Comparison of ENCODE assay signal across 18 cellular contexts in genomic region chr7:117446220-117446815, GRCh38. TPM values are rescaled to one million over a fixed set of nuclear protein-coding genes. Genes with fewer than 3 reads are reported as not detected.
DNase-seq lines count a peak whose midpoint lies in the region; ATAC-seq and TF ChIP-seq lines count a peak whose summit lies in the region.
"Had no signal": no experiment of that assay in that cellular context is flagged by ENCODE, and none has a peak within 500 bp of the region (broad histone marks: within the 10 kb centered on the region; RNA-seq: fewer than 3 reads in every experiment).

No MANE protein-coding gene starts in this region.

- no peak for TF ChIP-seq CTCF in Calu3 (IDR thresholded peaks at IDR 0.05; ENCODE audit: unreplicated experiment)
- TF ChIP-seq CTCF in body of pancreas (IDR thresholded peaks at IDR 0.05): no peak
- no peak for TF ChIP-seq CTCF in testis (IDR thresholded peaks at IDR 0.05)

- H3K4me3 ChIP-seq in body of pancreas (no peak overlapping the region), testis (no peak overlapping the region)
- H3K4me3 ChIP-seq: A549, BLaER1, GM12878 had no signal

- H3K27ac ChIP-seq in body of pancreas: peak overlapping the region in 3 of 4 donors; percentile 59 to 67 (median 63)
- H3K27ac ChIP-seq in testis: peak overlapping the region; percentile 9 to 33
- H3K27ac ChIP-seq: 22Rv1, A549, BLaER1 had no signal

- no TSS peak for BruUV-seq in Calu3 (replicated peaks; lab: Mats Ljungman, UMichigan)

- H3K4me1 ChIP-seq in body of pancreas (peaks cover 10% of the 10 kb centered on the region), testis (no peaks in the 10 kb centered on the region)
- H3K4me1 ChIP-seq: A549, BE2C, BLaER1 had no signal

- ATAC-seq in body of pancreas: peak; percentile 87
- ATAC-seq: A549, GM12878 had no signal

- peak; percentile 47 for DNase-seq in Calu3
- DNase-seq in body of pancreas: peak in 1 of 4 donors; percentile 10
- no peak for DNase-seq in testis
- DNase-seq in GF-D8 (lab: John Stamatoyannopoulos, UW): no peak
- DNase-seq in immature natural killer cell: no peak
- DNase-seq: BE2C; C1 segment of cervical spinal cord; CD4-positive, alpha-beta memory T cell; CD4-positive, CD25-positive, alpha-beta regulatory T cell; CD8-positive, alpha-beta memory T cell; COR-L47; DMS79 treated with DMSO at 0.1 percent for 48 hours had no signal

- no peaks in the 10 kb centered on the region for H3K27me3 ChIP-seq in body of pancreas
- H3K27me3 ChIP-seq in testis: no peaks in the 10 kb centered on the region
- H3K27me3 ChIP-seq: BE2C, BLaER1 had no signal

- H3K27ac Mint-ChIP-seq in Calu3 (ENCODE audit: unreplicated experiment): peak overlapping the region; percentile 97
- H3K27ac Mint-ChIP-seq in immature natural killer cell: no peak overlapping the region
- H3K27ac Mint-ChIP-seq: CD14-positive monocyte; CD4-positive, alpha-beta memory T cell; CD8-positive, alpha-beta memory T cell had no signal

- H3K9me3 Mint-ChIP-seq in Calu3 (ENCODE audit: low read depth, unreplicated experiment) (peaks cover 11% of the 10 kb centered on the region), immature natural killer cell (peaks cover 2 to 20% (median 9%) of the 10 kb centered on the region in 6 donors)

- CTCF ChIA-PET in Calu3 (lab: Charles Lee): interaction anchor here (0.6 to 2.8 kb wide), 6 partner anchors 11 to 74 kb away, joined by 3 to 16 read pairs (median 4); no protein-coding TSS in a partner anchor

- peaks cover 72% of the 10 kb centered on the region for H3K4me1 Mint-ChIP-seq in Calu3 (ENCODE audit: low read depth, unreplicated experiment)
- no peaks in the 10 kb centered on the region for H3K4me1 Mint-ChIP-seq in immature natural killer cell
- H3K4me1 Mint-ChIP-seq: CD14-positive monocyte; CD4-positive, alpha-beta memory T cell; CD4-positive, CD25-positive, alpha-beta regulatory T cell; CD8-positive, alpha-beta memory T cell had no signal

- H3K27me3 Mint-ChIP-seq in Calu3 (ENCODE audit: unreplicated experiment) (no peaks in the 10 kb centered on the region), immature natural killer cell (ENCODE audit: low read depth in 3 of 3) (peaks cover 0 to 2% (median 2%) of the 10 kb centered on the region in 3 donors)
- H3K27me3 Mint-ChIP-seq: CD4-positive, alpha-beta memory T cell; CD4-positive, CD25-positive, alpha-beta regulatory T cell; CD8-positive, alpha-beta memory T cell had no signal

- H3K36me3 Mint-ChIP-seq in Calu3 (ENCODE audit: insufficient read depth, unreplicated experiment): peaks cover 19% of the 10 kb centered on the region
- H3K36me3 Mint-ChIP-seq in immature natural killer cell: no peaks in the 10 kb centered on the region
- H3K36me3 Mint-ChIP-seq: CD14-positive monocyte; CD4-positive, alpha-beta memory T cell; CD4-positive, CD25-positive, alpha-beta regulatory T cell; CD8-positive, alpha-beta memory T cell had no signal

- H3K36me3 ChIP-seq in body of pancreas (replicated peaks in 1 of 2; ENCODE audit: insufficient read depth in 1 of 2, low read depth in 2 of 2) (no peaks in the 10 kb centered on the region), testis (ENCODE audit: low read depth, missing control alignments) (no peaks in the 10 kb centered on the region)
- H3K36me3 ChIP-seq: BE2C, BLaER1 had no signal

- H3K9me3 ChIP-seq in body of pancreas (no peaks in the 10 kb centered on the region), testis (no peaks in the 10 kb centered on the region)
- H3K9me3 ChIP-seq: A549, BE2C, BLaER1 had no signal

- TF ChIP-seq POLR2A in body of pancreas (IDR thresholded peaks at IDR 0.05) (peak in 1 of 3 donors; percentile 9), testis (IDR thresholded peaks at IDR 0.05) (no peak)

- H3K4me3 Mint-ChIP-seq in Calu3 (ENCODE audit: low read depth, unreplicated experiment) (peak overlapping the region; percentile 20), immature natural killer cell (no peak overlapping the region)
- H3K4me3 Mint-ChIP-seq: CD14-positive monocyte; CD4-positive, alpha-beta memory T cell; CD4-positive, CD25-positive, alpha-beta regulatory T cell; CD8-positive, alpha-beta memory T cell had no signal

- intact Hi-C loops in Calu3 (cut with micrococcal nuclease; ENCODE audit: unreplicated experiment): loop anchor here (1.0 to 2.0 kb wide), 2 partner anchors 30 to 44 kb away; no protein-coding TSS in a partner anchor
- intact Hi-C loops in body of pancreas (cut with DNase I): no loop called here
- intact Hi-C loops in testis (cut with DNase I; ENCODE audit: low total_unique reads): no loop called here

- 24 to 29% methylated on average over 4 of the region's 4 CpGs for WGBS in body of pancreas, 2 donors
- 55 to 60% methylated on average over 4 of the region's 4 CpGs for WGBS in testis, 2 donors

RNA-seq across cellular contexts. Expression of gene ASZ1, which starts 19.0 kb away (rescaled TPM):
- total RNA-seq in Calu3 (2022): not detected in 2 replicates
- total RNA-seq in body of pancreas: not detected
- total RNA-seq in testis: 10 to 100 TPM; 18.1 to 27.6 TPM
- 18.4 TPM for polyA plus RNA-seq in testis (ENCODE audit: insufficient read depth, low read depth, low replicate concordance)
- not detected for polyA plus RNA-seq in immature natural killer cell
- total RNA-seq: A172; CD4-positive, alpha-beta memory T cell; CD4-positive, CD25-positive, alpha-beta regulatory T cell; CD8-positive, alpha-beta memory T cell had no signal
- polyA plus RNA-seq: A549; CD14-positive monocyte; CD4-positive, alpha-beta memory T cell; CD4-positive, CD25-positive, alpha-beta regulatory T cell; CD8-positive, alpha-beta memory T cell had no signal

RNA-seq across cellular contexts. Expression of gene CFTR, which starts 33.5 kb away (rescaled TPM):
- total RNA-seq in Calu3 (2022): 267 and 502 TPM in 2 replicates
- 100 to 1,000 TPM; 251 to 329 TPM for total RNA-seq in body of pancreas
- 1 to 10 TPM; 5.1 TPM for total RNA-seq in testis
- 6.9 TPM for polyA plus RNA-seq in testis (ENCODE audit: insufficient read depth, low read depth, low replicate concordance)
- polyA plus RNA-seq in immature natural killer cell: not detected
- total RNA-seq: A172; CD4-positive, alpha-beta memory T cell; CD4-positive, CD25-positive, alpha-beta regulatory T cell; CD8-positive, alpha-beta memory T cell had no signal
- polyA plus RNA-seq: CD14-positive monocyte; CD4-positive, alpha-beta memory T cell; CD4-positive, CD25-positive, alpha-beta regulatory T cell; CD8-positive, alpha-beta memory T cell had no signal

Comparison
In these comparisons a context has a peak if more than half of its experiments do, and no peak if none do; other contexts are left out.
1. RNA of gene ASZ1, which starts 19.0 kb away (total RNA-seq): 18.1 to 27.6 TPM in testis; not detected in Calu3 and not detected in body of pancreas; every median in the first group is over 10 times any median in the second.
2. RNA of gene CFTR, which starts 33.5 kb away (total RNA-seq): 267 to 502 TPM in Calu3 and 251 to 329 TPM in body of pancreas; 5.1 TPM in testis; every median in the first group is over 10 times any median in the second.